ENCODE assay signal across 1 cellular context in genomic region chr1:202237052-202237451, GRCh38.
TF ChIP-seq lines count a peak whose summit lies in the region.

No MANE protein-coding gene starts in this region.

TF ChIP-seq in GM23338, 12 proteins besides CTCF, POLR2A, EP300 and RAD21 (continued from another document):
- TF ChIP-seq ETS1 (IDR thresholded peaks at IDR 0.05) = no peak
- TF ChIP-seq EZH2 (IDR thresholded peaks at IDR 0.05; ENCODE audit: low read depth, unreplicated experiment) = no peak
- TF ChIP-seq ZNF114 (CRISPR knock-in tag; IDR thresholded peaks at IDR 0.05) = no peak
